In genomic region chr10:101783736-101784118, GRCh38 we compare ENCODE assay signal across 8 cellular contexts. TPM values are rescaled to one million over a fixed set of nuclear protein-coding genes. Genes with fewer than 3 reads are reported as not detected.
A peak's percentile ranks its signal among the peaks of the same experiment; 100 is the strongest.
DNase-seq lines count a peak whose midpoint lies in the region; ATAC-seq and TF ChIP-seq lines count a peak whose summit lies in the region.

No MANE protein-coding gene starts in this region.

- no peaks in the 10 kb centered on the region for H3K9me3 ChIP-seq in iPS DF 6.9 (ENCODE audit: control insufficient read depth, insufficient read depth, low read length)
- no peaks in the 10 kb centered on the region for H3K9me3 ChIP-seq in thoracic aorta

- H3K36me3 ChIP-seq in iPS DF 6.9 (ENCODE audit: control insufficient read depth, insufficient read depth, low read length) (peaks cover 8% of the 10 kb centered on the region; the same call in 1 of the 2 replicates), thoracic aorta (peaks cover 28% of the 10 kb centered on the region)

- no peak for DNase-seq in activated CD4-positive, alpha-beta T cell treated with anti-CD3 and anti-CD28 coated beads, Interleukin-2, amount 10 ng/mL, durations not matched to agents 7 days and 5 days
- no peak for DNase-seq in activated CD4-positive, alpha-beta T cell treated with anti-CD3 and anti-CD28 coated beads, Interleukin-2, amount 50 U/mL, for 48 hours
- no peak for DNase-seq in activated CD4-positive, alpha-beta memory T cell treated with anti-CD3 and anti-CD28 coated beads for 36 hours
- DNase-seq in iPS DF 6.9 (ENCODE audit: low read depth, low spot score) (no peak), thoracic aorta (ENCODE audit: low spot score) (no peak), NCI-H128 (lab: John Stamatoyannopoulos, UW; ENCODE audit: unreplicated experiment) (no peak)

- no peak overlapping the region for H3K27ac ChIP-seq in iPS DF 6.9 (ENCODE audit: low read length)
- H3K27ac ChIP-seq in thoracic aorta = peak overlapping the region; percentile 15 to 38

- H3K4me1 ChIP-seq in iPS DF 6.9 (ENCODE audit: control insufficient read depth, insufficient read depth, low read length) = peaks cover 15% of the 10 kb centered on the region
- peaks cover 11 to 43% of the 10 kb centered on the region in 2 donors for H3K4me1 ChIP-seq in thoracic aorta (ENCODE audit: control insufficient read depth in 1 of 2, low read depth in 2 of 2)

- H3K27me3 Mint-ChIP-seq in activated CD4-positive, alpha-beta T cell treated with anti-CD3 and anti-CD28 coated beads, Interleukin-2, amount 10 ng/mL, durations not matched to agents 7 days and 5 days = peaks cover 7% of the 10 kb centered on the region
- peaks cover 6% of the 10 kb centered on the region for H3K27me3 Mint-ChIP-seq in activated CD4-positive, alpha-beta memory T cell treated with anti-CD3 and anti-CD28 coated beads for 36 hours

- H3K9me3 Mint-ChIP-seq in activated CD4-positive, alpha-beta T cell treated with anti-CD3 and anti-CD28 coated beads, Interleukin-2, amount 10 ng/mL, durations not matched to agents 7 days and 5 days = no peaks in the 10 kb centered on the region
- no peaks in the 10 kb centered on the region for H3K9me3 Mint-ChIP-seq in activated CD4-positive, alpha-beta memory T cell treated with anti-CD3 and anti-CD28 coated beads for 36 hours

- no CpG with 5 or more reads among the region's 10 CpGs for WGBS in iPS DF 6.9 (ENCODE audit: insufficient coverage, insufficient read length)

- TF ChIP-seq CTCF in thoracic aorta (IDR thresholded peaks at IDR 0.05) = no peak

- POLR2A ChIA-PET in activated CD4-positive, alpha-beta T cell treated with anti-CD3 and anti-CD28 coated beads, Interleukin-2, amount 10 ng/mL, durations not matched to agents 7 days and 5 days (lab: Charles Lee) = interaction anchor here (0.6 kb wide), 1 partner anchor 406 kb away, joined by 5 read pairs; no protein-coding TSS in a partner anchor
- POLR2A ChIA-PET in activated CD4-positive, alpha-beta memory T cell treated with anti-CD3 and anti-CD28 coated beads for 36 hours (lab: Charles Lee) = interaction anchor here (0.6 to 3.1 kb wide), 6 partner anchors 9 to 89 kb away, joined by 3 to 18 read pairs (median 6); partner anchors contain the start of gene OGA

- ATAC-seq in thoracic aorta (ENCODE audit: insufficient number of reproducible peaks, low FRiP score, low read depth) (no peak), HG03280 (IDR thresholded peaks at IDR 0.05; ENCODE audit: unreplicated experiment) (no peak), HG03460 (IDR thresholded peaks at IDR 0.05; ENCODE audit: unreplicated experiment) (no peak)

- H3K4me3 Mint-ChIP-seq in activated CD4-positive, alpha-beta T cell treated with anti-CD3 and anti-CD28 coated beads, Interleukin-2, amount 10 ng/mL, durations not matched to agents 7 days and 5 days = peak overlapping the region; percentile 100
- H3K4me3 Mint-ChIP-seq in activated CD4-positive, alpha-beta memory T cell treated with anti-CD3 and anti-CD28 coated beads for 36 hours = peak overlapping the region; percentile 98

- H3K36me3 Mint-ChIP-seq in activated CD4-positive, alpha-beta T cell treated with anti-CD3 and anti-CD28 coated beads, Interleukin-2, amount 10 ng/mL, durations not matched to agents 7 days and 5 days (ENCODE audit: low read depth) = peaks cover 38% of the 10 kb centered on the region
- H3K36me3 Mint-ChIP-seq in activated CD4-positive, alpha-beta memory T cell treated with anti-CD3 and anti-CD28 coated beads for 36 hours = peaks cover 27% of the 10 kb centered on the region

- H3K27me3 ChIP-seq in iPS DF 6.9 (ENCODE audit: control insufficient read depth, insufficient read depth, low read length) (no peaks in the 10 kb centered on the region), thoracic aorta (replicated peaks; ENCODE audit: insufficient read depth) (no peaks in the 10 kb centered on the region)

- CTCF ChIA-PET in activated CD4-positive, alpha-beta T cell treated with anti-CD3 and anti-CD28 coated beads, Interleukin-2, amount 10 ng/mL, durations not matched to agents 7 days and 5 days (lab: Charles Lee) = interaction anchor here (0.8 to 4.7 kb wide), 9 partner anchors 10 to 569 kb away, joined by 3 to 30 read pairs (median 3); partner anchors contain the start of gene FGF8
- CTCF ChIA-PET in activated CD4-positive, alpha-beta memory T cell treated with anti-CD3 and anti-CD28 coated beads for 36 hours (lab: Charles Lee) = interaction anchor here (0.9 to 10.2 kb wide), 13 partner anchors 11 to 753 kb away, joined by 3 to 197 read pairs (median 5); partner anchors contain the start of genes BTRC, DPCD, OGA and PDZD7

- peaks cover 57% of the 10 kb centered on the region for H3K4me1 Mint-ChIP-seq in activated CD4-positive, alpha-beta T cell treated with anti-CD3 and anti-CD28 coated beads, Interleukin-2, amount 10 ng/mL, durations not matched to agents 7 days and 5 days
- peaks cover 66% of the 10 kb centered on the region for H3K4me1 Mint-ChIP-seq in activated CD4-positive, alpha-beta memory T cell treated with anti-CD3 and anti-CD28 coated beads for 36 hours (ENCODE audit: low read depth)

- H3K4me3 ChIP-seq in iPS DF 6.9 (ENCODE audit: low read length) = peak overlapping the region; percentile 98; the same call in 1 of the 2 replicates
- H3K4me3 ChIP-seq in thoracic aorta = peak overlapping the region; percentile 84

- peak overlapping the region; percentile 97 for H3K27ac Mint-ChIP-seq in activated CD4-positive, alpha-beta T cell treated with anti-CD3 and anti-CD28 coated beads, Interleukin-2, amount 10 ng/mL, durations not matched to agents 7 days and 5 days
- H3K27ac Mint-ChIP-seq in activated CD4-positive, alpha-beta memory T cell treated with anti-CD3 and anti-CD28 coated beads for 36 hours = peak overlapping the region; percentile 83

- intact Hi-C loops in activated CD4-positive, alpha-beta memory T cell treated with anti-CD3 and anti-CD28 coated beads for 36 hours (cut with micrococcal nuclease) = loop anchor here (2.0 to 5.0 kb wide), 6 partner anchors 35 to 556 kb away; partner anchors contain the start of genes DPCD, LBX1, OGA and POLL

RNA-seq across cellular contexts. Expression of gene NPM3, which starts 0.5 kb away (rescaled TPM):
- total RNA-seq in activated CD4-positive, alpha-beta T cell treated with anti-CD3 and anti-CD28 coated beads, Interleukin-2, amount 10 ng/mL, durations not matched to agents 7 days and 5 days = 10 to 100 TPM; 25.9 to 30.3 TPM
- 100 to 1,000 TPM; 168 to 172 TPM for total RNA-seq in activated CD4-positive, alpha-beta memory T cell treated with anti-CD3 and anti-CD28 coated beads for 36 hours
- total RNA-seq in thoracic aorta = 10 to 100 TPM; 16.3 to 19.9 TPM

RNA-seq across cellular contexts. Expression of gene FGF8, which starts 7.8 kb away (rescaled TPM):
- not detected for total RNA-seq in activated CD4-positive, alpha-beta T cell treated with anti-CD3 and anti-CD28 coated beads, Interleukin-2, amount 10 ng/mL, durations not matched to agents 7 days and 5 days
- not detected for total RNA-seq in activated CD4-positive, alpha-beta memory T cell treated with anti-CD3 and anti-CD28 coated beads for 36 hours
- not detected for total RNA-seq in thoracic aorta

RNA-seq across cellular contexts. Expression of gene OGA, which starts 34.5 kb away (rescaled TPM):
- total RNA-seq in activated CD4-positive, alpha-beta T cell treated with anti-CD3 and anti-CD28 coated beads, Interleukin-2, amount 10 ng/mL, durations not matched to agents 7 days and 5 days = 100 to 1,000 TPM; 135 to 145 TPM
- total RNA-seq in activated CD4-positive, alpha-beta memory T cell treated with anti-CD3 and anti-CD28 coated beads for 36 hours = 100 to 1,000 TPM in 1 of 2 experiments, 10 to 100 TPM in 1; 93.2 to 105 TPM
- 100 to 1,000 TPM; 131 to 241 TPM for total RNA-seq in thoracic aorta

RNA-seq across cellular contexts. Expression of gene KCNIP2, which starts 59.9 kb away (rescaled TPM):
- 1 to 10 TPM; 3.5 to 4.5 TPM for total RNA-seq in activated CD4-positive, alpha-beta T cell treated with anti-CD3 and anti-CD28 coated beads, Interleukin-2, amount 10 ng/mL, durations not matched to agents 7 days and 5 days
- total RNA-seq in activated CD4-positive, alpha-beta memory T cell treated with anti-CD3 and anti-CD28 coated beads for 36 hours = 1 to 10 TPM; 1.4 to 1.8 TPM
- 1 to 10 TPM; 1.1 to 1.2 TPM for total RNA-seq in thoracic aorta

Comparison
In these comparisons a context has a peak if more than half of its experiments do, and no peak if none do; other contexts are left out.
1. RNA of gene NPM3, which starts 0.5 kb away (total RNA-seq): 168 to 172 TPM in activated CD4-positive, alpha-beta memory T cell treated with anti-CD3 and anti-CD28 coated beads for 36 hours; 25.9 to 30.3 TPM in activated CD4-positive, alpha-beta T cell treated with anti-CD3 and anti-CD28 coated beads, Interleukin-2, amount 10 ng/mL, durations not matched to agents 7 days and 5 days and 16.3 to 19.9 TPM in thoracic aorta; every median in the first group is over 4 times any median in the second.